In genomic region chr3:11640009-11640673, GRCh38 we compare ENCODE assay signal across 9 cellular contexts. TPM values are rescaled to one million over a fixed set of nuclear protein-coding genes. Genes with fewer than 3 reads are reported as not detected.
DNase-seq lines count a peak whose midpoint lies in the region; ATAC-seq and TF ChIP-seq lines count a peak whose summit lies in the region.
"Had no signal": no experiment of that assay in that cellular context is flagged by ENCODE, and none has a peak within 500 bp of the region (broad histone marks: within the 10 kb centered on the region; RNA-seq: fewer than 3 reads in every experiment).

No MANE protein-coding gene starts in this region.

- intact Hi-C loops in PC-3 (cut with micrococcal nuclease) (loop anchor here (5.0 kb wide), 1 partner anchor 118 kb away; no protein-coding TSS in a partner anchor), sigmoid colon (cut with DNase I) (loop anchor here (2.0 kb wide), 1 partner anchor 173 kb away; no protein-coding TSS in a partner anchor)

- no peak for TF ChIP-seq EP300 in sigmoid colon (IDR thresholded peaks at IDR 0.05)

- H3K4me3 ChIP-seq in PC-3 (ENCODE audit: low read length): no peak overlapping the region
- H3K4me3 ChIP-seq in sigmoid colon: peak overlapping the region in 1 of 4 donors; percentile 65

- peaks cover 28% of the 10 kb centered on the region for H4K20me1 ChIP-seq in PC-3 (ENCODE audit: low read length)

- H3K4me1 ChIP-seq in PC-3 (ENCODE audit: insufficient read depth, low read length) (peaks cover 22% of the 10 kb centered on the region; the same call in 1 of the 2 replicates), sigmoid colon (peaks cover 0 to 72% (median 64%) of the 10 kb centered on the region in 4 donors)

- CTCF ChIA-PET in PC-3 (lab: Charles Lee): no interaction called here

- peak overlapping the region; percentile 96 for H3K4me2 ChIP-seq in PC-3 (ENCODE audit: low read length)

- no peak overlapping the region for H2AFZ ChIP-seq in PC-3 (ENCODE audit: low read length)

- 85 to 95% methylated on average over 9 of the region's 9 CpGs for WGBS in sigmoid colon, 2 donors

- H3K79me2 ChIP-seq in PC-3 (ENCODE audit: low read length): peaks cover 86% of the 10 kb centered on the region

- H3K36me3 Mint-ChIP-seq in endothelial cell (ENCODE audit: low read depth, unreplicated experiment): peaks cover 8% of the 10 kb centered on the region

- no peaks in the 10 kb centered on the region for H3K9me3 Mint-ChIP-seq in endothelial cell (ENCODE audit: unreplicated experiment)

- no peak for TF ChIP-seq POLR2A in sigmoid colon (IDR thresholded peaks at IDR 0.05)

- no peaks in the 10 kb centered on the region for H3K27me3 ChIP-seq in PC-3 (ENCODE audit: low read length)
- no peaks in the 10 kb centered on the region for H3K27me3 ChIP-seq in sigmoid colon

- H3K4me3 Mint-ChIP-seq in endothelial cell (ENCODE audit: unreplicated experiment): peak overlapping the region; percentile 100

- H3K4me1 Mint-ChIP-seq in endothelial cell (ENCODE audit: unreplicated experiment): peaks cover 81% of the 10 kb centered on the region

- H3F3A ChIP-seq in PC-3 (ENCODE audit: low read length, unreplicated experiment): no peaks in the 10 kb centered on the region

- H3K36me3 ChIP-seq in PC-3 (ENCODE audit: low read depth, low read length): no peaks in the 10 kb centered on the region
- no peaks in the 10 kb centered on the region for H3K36me3 ChIP-seq in sigmoid colon

- BruUV-seq in PC-3 (replicated peaks; lab: Mats Ljungman, UMichigan): no TSS peak

- POLR2A ChIA-PET in PC-3 (lab: Charles Lee; ENCODE audit: unreplicated experiment): interaction anchor here (0.6 kb wide), 1 partner anchor 17 kb away, joined by 4 read pairs; no protein-coding TSS in a partner anchor

- peak; percentile 31 for DNase-seq in EH (ENCODE audit: low read depth)
- DNase-seq in PC-3: no peak
- DNase-seq in endothelial cell (ENCODE audit: low spot score): no peak
- DNase-seq in sigmoid colon: no peak
- DNase-seq in NCI-H226: no peak
- no peak for DNase-seq in NCI-H1417 treated with DMSO at 0.1 percent for 48 hours (lab: John Stamatoyannopoulos, UW)
- no peak for DNase-seq in HPDE6-E6E7 (ENCODE audit: extremely low spot score)

- H3K9ac ChIP-seq in PC-3 (ENCODE audit: low read length): no peak overlapping the region

- peaks cover 17% of the 10 kb centered on the region for H3K27me3 Mint-ChIP-seq in endothelial cell (ENCODE audit: unreplicated experiment)

- H3K9me2 ChIP-seq in PC-3 (replicated peaks; ENCODE audit: low read length): no peaks in the 10 kb centered on the region

- peak overlapping the region; percentile 87 for H3K27ac Mint-ChIP-seq in endothelial cell (ENCODE audit: unreplicated experiment)

- H3K9me3 ChIP-seq in PC-3 (ENCODE audit: low read length) (no peaks in the 10 kb centered on the region), sigmoid colon (no peaks in the 10 kb centered on the region)

- ATAC-seq in PC-3 (no peak), GM18520 (IDR thresholded peaks at IDR 0.05; ENCODE audit: unreplicated experiment) (no peak)

- TF ChIP-seq CTCF in PC-3 (conservative IDR thresholded peaks at IDR 0.05; ENCODE audit: low read depth, low read length) (no peak), endothelial cell (IDR thresholded peaks at IDR 0.05; ENCODE audit: unreplicated experiment) (no peak), sigmoid colon (IDR thresholded peaks at IDR 0.05) (no peak)

- H3K27ac ChIP-seq in PC-3 (ENCODE audit: low read length) (no peak overlapping the region), sigmoid colon (peak overlapping the region; percentile 87 to 97 (median 92))
- H3K27ac ChIP-seq: SK-N-MC had no signal

RNA-seq across cellular contexts. Expression of gene VGLL4, which starts 3.6 kb away (rescaled TPM):
- total RNA-seq in PC-3 (2014; rRNA removed): 40.5 and 46.3 TPM in 2 replicates
- total RNA-seq in endothelial cell (ENCODE audit: unreplicated experiment): 120 TPM
- total RNA-seq in sigmoid colon: 10 to 100 TPM; 26.4 to 56.5 (median 50.5) TPM
- polyA plus RNA-seq in sigmoid colon: 10 to 100 TPM; 27.0 to 41.5 (median 29.4) TPM
